ENCODE assay signal across 8 cellular contexts in genomic region chr16:2155091-2156024, GRCh38.
DNase-seq lines count a peak whose midpoint lies in the region; ATAC-seq and TF ChIP-seq lines count a peak whose summit lies in the region.

TSS of gene TRAF7 (plus strand) at chr16:2155782. CDS start at chr16:2163921, 8,139 bp downstream.

- peaks cover 10% of the 10 kb centered on the region for H3K36me3 Mint-ChIP-seq in activated naive CD4-positive, alpha-beta T cell treated with anti-CD3 and anti-CD28 coated beads, Interleukin-2, amount 50 U/mL, for 24 hours

- peak within 1 kb of the TSS; percentile 90 for H3K27ac Mint-ChIP-seq in activated naive CD4-positive, alpha-beta T cell treated with anti-CD3 and anti-CD28 coated beads, Interleukin-2, amount 50 U/mL, for 24 hours

- no peak for TF ChIP-seq CTCF in GM06990 (IDR thresholded peaks at IDR 0.05; ENCODE audit: insufficient read depth, low read length, poor library complexity, severe bottlenecking)

- H3K27me3 ChIP-seq in GM06990 (replicated peaks; ENCODE audit: control insufficient read depth, insufficient read depth, low read length) = no peaks in the 10 kb centered on the region

- peaks cover 23% of the 10 kb centered on the region for H3K36me3 ChIP-seq in GM06990 (ENCODE audit: control insufficient read depth, insufficient read depth, low read length)

- DNase-seq in GM06990 (ENCODE audit: extremely low read depth, insufficient read length) (peak; percentile 100), NCI-H1092 (lab: John Stamatoyannopoulos, UW) (peak; percentile 100), germinal center (ENCODE audit: low spot score) (peak; percentile 99), non-pigmented ciliary epithelial cell (ENCODE audit: low read depth) (peak; percentile 100), superior temporal gyrus (ENCODE audit: extremely low spot score) (peak; percentile 100)

- peak within 1 kb of the TSS; percentile 93 for H3K4me3 ChIP-seq in GM06990 (replicated peaks; ENCODE audit: low read depth, low read length)

- no peaks in the 10 kb centered on the region for H3K27me3 Mint-ChIP-seq in activated naive CD4-positive, alpha-beta T cell treated with anti-CD3 and anti-CD28 coated beads, Interleukin-2, amount 50 U/mL, for 24 hours

- peaks cover 40% of the 10 kb centered on the region for H3K4me1 Mint-ChIP-seq in activated naive CD4-positive, alpha-beta T cell treated with anti-CD3 and anti-CD28 coated beads, Interleukin-2, amount 50 U/mL, for 24 hours

- H3K9me3 Mint-ChIP-seq in activated naive CD4-positive, alpha-beta T cell treated with anti-CD3 and anti-CD28 coated beads, Interleukin-2, amount 50 U/mL, for 24 hours = no peaks in the 10 kb centered on the region

- ATAC-seq in HG02588 (IDR thresholded peaks at IDR 0.05; ENCODE audit: unreplicated experiment) = peak; percentile 75
- peak; percentile 88 for ATAC-seq in SK-N-SH treated with all-trans-retinoic acid at 6 μM for 48 hours

- H3K4me3 Mint-ChIP-seq in activated naive CD4-positive, alpha-beta T cell treated with anti-CD3 and anti-CD28 coated beads, Interleukin-2, amount 50 U/mL, for 24 hours = peak within 1 kb of the TSS; percentile 94

TF ChIP-seq in SK-N-SH treated with all-trans-retinoic acid at 6 μM for 48 hours, 23 proteins besides CTCF, POLR2A, EP300 and RAD21:
- TF ChIP-seq RARB (CRISPR knock-in tag; IDR thresholded peaks at IDR 0.05) (0 out of 2 replicates have a peak, but pooled peaks have one; percentile 71), OSR1 (CRISPR knock-in tag; IDR thresholded peaks at IDR 0.05) (no peak), ARNTL (CRISPR knock-in tag; IDR thresholded peaks at IDR 0.05; ENCODE audit: borderline replicate concordance, low read depth) (no peak), ISL1 (CRISPR knock-in tag; IDR thresholded peaks at IDR 0.05) (no peak), TSHZ2 (CRISPR knock-in tag; IDR thresholded peaks at IDR 0.05) (no peak; the same call in 1 of the 2 replicates), POU6F1 (CRISPR knock-in tag; IDR thresholded peaks at IDR 0.05; ENCODE audit: borderline replicate concordance, low read depth) (no peak), PPARA (CRISPR knock-in tag; IDR thresholded peaks at IDR 0.05; ENCODE audit: borderline replicate concordance) (no peak), GLIS3 (CRISPR knock-in tag; IDR thresholded peaks at IDR 0.05) (peak; percentile 84; the same call in 1 of the 2 replicates), CSDC2 (CRISPR knock-in tag; IDR thresholded peaks at IDR 0.05) (no peak), ZNF565 (CRISPR knock-in tag; conservative IDR thresholded peaks at IDR 0.05; ENCODE audit: low read depth) (no peak), CSRNP3 (CRISPR knock-in tag; IDR thresholded peaks at IDR 0.05) (peak; percentile 71; the same call in 1 of the 2 replicates), ZFP30 (CRISPR knock-in tag; IDR thresholded peaks at IDR 0.05) (no peak), ZNF8 (CRISPR knock-in tag; IDR thresholded peaks at IDR 0.05) (no peak), TOX (CRISPR knock-in tag; IDR thresholded peaks at IDR 0.05; ENCODE audit: borderline replicate concordance) (peak; percentile 81), BACH2 (CRISPR knock-in tag; IDR thresholded peaks at IDR 0.05; ENCODE audit: borderline replicate concordance) (no peak), PATZ1 (CRISPR knock-in tag; IDR thresholded peaks at IDR 0.05; ENCODE audit: borderline replicate concordance) (peak; percentile 60; the same call in 1 of the 2 replicates), CREB5 (CRISPR knock-in tag; IDR thresholded peaks at IDR 0.05; ENCODE audit: low read depth) (no peak; the same call in none of the 2 replicates), ZC3H10 (CRISPR knock-in tag; IDR thresholded peaks at IDR 0.05) (no peak), SNAI2 (CRISPR knock-in tag; IDR thresholded peaks at IDR 0.05) (no peak), TCF4 (CRISPR knock-in tag; IDR thresholded peaks at IDR 0.05; ENCODE audit: borderline replicate concordance) (no peak), ESRRG (CRISPR knock-in tag; IDR thresholded peaks at IDR 0.05) (no peak), ZFP3 (CRISPR knock-in tag; IDR thresholded peaks at IDR 0.05) (no peak), ZNF70 (CRISPR knock-in tag; IDR thresholded peaks at IDR 0.05) (no peak)
TF ChIP-seq in SK-N-SH treated with all-trans-retinoic acid at 6 μM for 48 hours: peak in this region for 5.

Comparison
In these comparisons a context has a peak if more than half of its experiments do, and no peak if none do; other contexts are left out.
1. Peak in every context shown above with its lines: DNase-seq, ATAC-seq and H3K4me3 ChIP-seq.